Comparison of ENCODE assay signal across 10 cellular contexts in genomic region chr2:191018663-191019119, GRCh38. TPM values are rescaled to one million over a fixed set of nuclear protein-coding genes. Genes with fewer than 3 reads are reported as not detected.
DNase-seq lines count a peak whose midpoint lies in the region; ATAC-seq lines count a peak whose summit lies in the region.
"Had no signal": no experiment of that assay in that cellular context is flagged by ENCODE, and none has a peak within 500 bp of the region (broad histone marks: within the 10 kb centered on the region; RNA-seq: fewer than 3 reads in every experiment).

No MANE protein-coding gene starts in this region.

- H3K27ac Mint-ChIP-seq in activated T-cell treated with anti-CD3 and anti-CD28 coated beads, Interleukin-2, amount 50 U/mL, for 72 hours = peak overlapping the region; percentile 86
- H3K27ac Mint-ChIP-seq in activated naive CD8-positive, alpha-beta T cell treated with anti-CD3 and anti-CD28 coated beads, Interleukin-2, amount 10 ng/mL, durations not matched to agents 7 days and 5 days = peak overlapping the region; percentile 92
- H3K27ac Mint-ChIP-seq in stimulated activated memory B cell treated with anti-CD40 and anti-IgM and Interleukin-4, amounts not matched to agents 10 μg/mL and 1 μg/mL and 100 μg/mL, for 72 hours = peak overlapping the region; percentile 14

- POLR2A ChIA-PET in activated naive CD8-positive, alpha-beta T cell treated with anti-CD3 and anti-CD28 coated beads, Interleukin-2, amount 10 ng/mL, durations not matched to agents 7 days and 5 days (lab: Charles Lee) = interaction anchor here (3.0 to 3.5 kb wide), 3 partner anchors 7 to 138 kb away, joined by 29 to 73 read pairs (median 37); partner anchors contain the start of genes GLS and STAT4

- intact Hi-C loops in left cardiac atrium (cut with DNase I) = no loop called here

- peak; percentile 51 to 73 for DNase-seq in activated T-cell treated with anti-CD3 and anti-CD28 coated beads, Interleukin-2, amount 50 U/mL, for 72 hours
- DNase-seq in activated T-cell treated with anti-CD3 and anti-CD28 coated beads for 4 hours (no peak), left cardiac atrium (no peak), amygdala (lab: John Stamatoyannopoulos, UW) (no peak)
- no peak for DNase-seq in activated naive CD8-positive, alpha-beta T cell treated with anti-CD3 and anti-CD28 coated beads, Interleukin-2, amount 10 ng/mL, durations not matched to agents 7 days and 5 days
- DNase-seq: adrenal gland, WERI-Rb-1 had no signal

- H3K36me3 Mint-ChIP-seq in activated T-cell treated with anti-CD3 and anti-CD28 coated beads, Interleukin-2, amount 50 U/mL, for 72 hours (ENCODE audit: insufficient read depth in 2 of 2) = peaks cover 8 to 12% of the 10 kb centered on the region in 2 donors
- peaks cover 13% of the 10 kb centered on the region for H3K36me3 Mint-ChIP-seq in activated naive CD8-positive, alpha-beta T cell treated with anti-CD3 and anti-CD28 coated beads, Interleukin-2, amount 10 ng/mL, durations not matched to agents 7 days and 5 days
- H3K36me3 Mint-ChIP-seq in stimulated activated memory B cell treated with anti-CD40 and anti-IgM and Interleukin-4, amounts not matched to agents 10 μg/mL and 1 μg/mL and 100 μg/mL, for 72 hours = no peaks in the 10 kb centered on the region

- H3K4me3 Mint-ChIP-seq in activated T-cell treated with anti-CD3 and anti-CD28 coated beads, Interleukin-2, amount 50 U/mL, for 72 hours = peak overlapping the region in 1 of 2 donors; percentile 79
- peak overlapping the region; percentile 83 for H3K4me3 Mint-ChIP-seq in activated naive CD8-positive, alpha-beta T cell treated with anti-CD3 and anti-CD28 coated beads, Interleukin-2, amount 10 ng/mL, durations not matched to agents 7 days and 5 days
- H3K4me3 Mint-ChIP-seq in stimulated activated memory B cell treated with anti-CD40 and anti-IgM and Interleukin-4, amounts not matched to agents 10 μg/mL and 1 μg/mL and 100 μg/mL, for 72 hours = no peak overlapping the region

- peak in 1 of 2 donors; percentile 4 for ATAC-seq in activated T-cell treated with anti-CD3 and anti-CD28 coated beads, Interleukin-2, amount 50 U/mL, for 72 hours (replicated peaks in 1 of 2)
- ATAC-seq in HG03135 (IDR thresholded peaks at IDR 0.05; ENCODE audit: unreplicated experiment) (peak; percentile 12), left cardiac atrium (no peak), GM18517 (IDR thresholded peaks at IDR 0.05; ENCODE audit: unreplicated experiment) (no peak)
- no peak for ATAC-seq in activated naive CD8-positive, alpha-beta T cell treated with anti-CD3 and anti-CD28 coated beads, Interleukin-2, amount 10 ng/mL, durations not matched to agents 7 days and 5 days (ENCODE audit: low read depth)
- ATAC-seq in stimulated activated memory B cell treated with anti-CD40 and anti-IgM and Interleukin-4, amounts not matched to agents 10 μg/mL and 1 μg/mL and 100 μg/mL, for 72 hours = no peak

- no peaks in the 10 kb centered on the region for H3K27me3 Mint-ChIP-seq in activated T-cell treated with anti-CD3 and anti-CD28 coated beads, Interleukin-2, amount 50 U/mL, for 72 hours (ENCODE audit: low read depth)
- no peaks in the 10 kb centered on the region for H3K27me3 Mint-ChIP-seq in activated naive CD8-positive, alpha-beta T cell treated with anti-CD3 and anti-CD28 coated beads, Interleukin-2, amount 10 ng/mL, durations not matched to agents 7 days and 5 days
- H3K27me3 Mint-ChIP-seq in stimulated activated memory B cell treated with anti-CD40 and anti-IgM and Interleukin-4, amounts not matched to agents 10 μg/mL and 1 μg/mL and 100 μg/mL, for 72 hours = no peaks in the 10 kb centered on the region

- H3K4me1 Mint-ChIP-seq in activated T-cell treated with anti-CD3 and anti-CD28 coated beads, Interleukin-2, amount 50 U/mL, for 72 hours (ENCODE audit: low read depth) = peaks cover 36% of the 10 kb centered on the region
- H3K4me1 Mint-ChIP-seq in activated naive CD8-positive, alpha-beta T cell treated with anti-CD3 and anti-CD28 coated beads, Interleukin-2, amount 10 ng/mL, durations not matched to agents 7 days and 5 days = peaks cover 24% of the 10 kb centered on the region
- H3K4me1 Mint-ChIP-seq in stimulated activated memory B cell treated with anti-CD40 and anti-IgM and Interleukin-4, amounts not matched to agents 10 μg/mL and 1 μg/mL and 100 μg/mL, for 72 hours = no peaks in the 10 kb centered on the region

- peaks cover 3% of the 10 kb centered on the region in 2 donors for H3K9me3 Mint-ChIP-seq in activated T-cell treated with anti-CD3 and anti-CD28 coated beads, Interleukin-2, amount 50 U/mL, for 72 hours
- peaks cover 6% of the 10 kb centered on the region for H3K9me3 Mint-ChIP-seq in activated naive CD8-positive, alpha-beta T cell treated with anti-CD3 and anti-CD28 coated beads, Interleukin-2, amount 10 ng/mL, durations not matched to agents 7 days and 5 days
- H3K9me3 Mint-ChIP-seq in stimulated activated memory B cell treated with anti-CD40 and anti-IgM and Interleukin-4, amounts not matched to agents 10 μg/mL and 1 μg/mL and 100 μg/mL, for 72 hours = no peaks in the 10 kb centered on the region

RNA-seq across cellular contexts. Expression of gene STAT1, which starts 4.7 kb away (rescaled TPM):
- total RNA-seq in activated T-cell treated with anti-CD3 and anti-CD28 coated beads, Interleukin-2, amount 50 U/mL, for 72 hours = 100 to 1,000 TPM; 441 to 563 TPM
- 100 to 1,000 TPM; 544 to 571 TPM for total RNA-seq in activated naive CD8-positive, alpha-beta T cell treated with anti-CD3 and anti-CD28 coated beads, Interleukin-2, amount 10 ng/mL, durations not matched to agents 7 days and 5 days
- total RNA-seq in left cardiac atrium = 10 to 100 TPM; 37.3 to 76.7 TPM

Comparison
In these comparisons a context has a peak if more than half of its experiments do, and no peak if none do; other contexts are left out.
1. DNase-seq: peak in activated T-cell treated with anti-CD3 and anti-CD28 coated beads, Interleukin-2, amount 50 U/mL, for 72 hours (2 of 2); none in activated T-cell treated with anti-CD3 and anti-CD28 coated beads for 4 hours (single experiment), activated naive CD8-positive, alpha-beta T cell treated with anti-CD3 and anti-CD28 coated beads, Interleukin-2, amount 10 ng/mL, durations not matched to agents 7 days and 5 days (single experiment), left cardiac atrium (single experiment) and amygdala (0 of 56).
2. H3K27ac Mint-ChIP-seq: peak in every context shown above with its lines; median percentile 92 in activated naive CD8-positive, alpha-beta T cell treated with anti-CD3 and anti-CD28 coated beads, Interleukin-2, amount 10 ng/mL, durations not matched to agents 7 days and 5 days; 86 in activated T-cell treated with anti-CD3 and anti-CD28 coated beads, Interleukin-2, amount 50 U/mL, for 72 hours; 14 in stimulated activated memory B cell treated with anti-CD40 and anti-IgM and Interleukin-4, amounts not matched to agents 10 μg/mL and 1 μg/mL and 100 μg/mL, for 72 hours.
3. RNA of gene STAT1, which starts 4.7 kb away (total RNA-seq): 544 to 571 TPM in activated naive CD8-positive, alpha-beta T cell treated with anti-CD3 and anti-CD28 coated beads, Interleukin-2, amount 10 ng/mL, durations not matched to agents 7 days and 5 days and 441 to 563 TPM in activated T-cell treated with anti-CD3 and anti-CD28 coated beads, Interleukin-2, amount 50 U/mL, for 72 hours; 37.3 to 76.7 TPM in left cardiac atrium; every median in the first group is over 4 times any median in the second.